ENCODE assay signal across 21 cellular contexts in the genomic region with DNA sequence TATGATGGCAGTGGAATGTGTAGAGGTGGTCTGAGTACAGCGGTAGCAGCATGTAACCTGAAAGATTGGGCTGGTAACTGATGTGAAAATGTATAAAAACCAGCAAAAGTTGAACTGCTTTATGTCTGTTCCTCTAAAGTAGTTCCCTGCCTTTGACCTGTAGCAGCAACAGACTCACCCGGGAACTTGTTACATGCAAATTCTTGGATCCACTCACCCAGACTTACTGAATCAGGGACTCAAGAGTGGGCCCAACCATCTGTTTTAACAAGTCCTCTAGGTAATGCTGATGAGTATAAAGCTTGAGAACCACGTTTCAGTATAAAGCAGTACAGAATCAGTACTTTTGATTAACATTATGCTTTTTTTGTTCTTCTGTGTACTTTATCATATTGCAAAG.
"Had no signal": no experiment of that assay in that cellular context is flagged by ENCODE, and none has a peak within 500 bp of the region (broad histone marks: within the 10 kb centered on the region; RNA-seq: fewer than 3 reads in every experiment).

No MANE protein-coding gene starts in this region.

- H3K4me3 ChIP-seq: colonic mucosa, dorsolateral prefrontal cortex, esophagus muscularis mucosa, right lobe of liver, skin epidermis, uterus had no signal

- H3K9me3 ChIP-seq: colonic mucosa, esophagus muscularis mucosa, right lobe of liver, uterus had no signal

- H3K27me3 ChIP-seq: colonic mucosa, dorsolateral prefrontal cortex, esophagus muscularis mucosa, right lobe of liver, uterus had no signal

- H3K4me1 ChIP-seq: colonic mucosa, esophagus muscularis mucosa, right lobe of liver, uterus had no signal

- H3K36me3 ChIP-seq: colonic mucosa, uterus had no signal

- DNase-seq: activated B cell treated with CpG ODN at 0.5 μM for 24 hours; activated CD4-positive, alpha-beta T cell treated with anti-CD3 and anti-CD28 coated beads for 36 hours; activated CD4-positive, alpha-beta T cell treated with anti-CD3 and anti-CD28 coated beads, Interleukin-2, amount 50 U/mL, for 4 hours; activated CD8-positive, alpha-beta memory T cell treated with anti-CD3 and anti-CD28 coated beads for 24 hours; activated CD8-positive, alpha-beta memory T cell treated with anti-CD3 and anti-CD28 coated beads, Interleukin-2, amount 50 U/mL, for 4 hours; activated T-cell treated with anti-CD3 and anti-CD28 coated beads, Interleukin-2, amount 50 U/mL, for 24 hours; colonic mucosa; dorsolateral prefrontal cortex; effector memory CD8-positive, alpha-beta T cell; glutamatergic neuron; hippocampal formation; mesendoderm; naive B cell; occipital lobe; right lobe of liver; stimulated activated CD4-positive, alpha-beta T cell treated with anti-CD3 and anti-CD28 coated beads, Interleukin-1b, Interleukin-23, amount 100 ng/mL, for 48 hours; stimulated activated naive CD8-positive, alpha-beta T cell treated with anti-CD3 and anti-CD28 coated beads, Interleukin-15, amount 100 ng/mL, for 72 hours; trophoblast cell; uterus had no signal

- H3K27ac ChIP-seq: colonic mucosa, dorsolateral prefrontal cortex, esophagus muscularis mucosa, right lobe of liver, skin epidermis, uterus had no signal
